23 cellular contexts compared by ENCODE assay signal in genomic region chr4:1221155-1221870, GRCh38. TPM values are rescaled to one million over a fixed set of nuclear protein-coding genes. Genes with fewer than 3 reads are reported as not detected.
DNase-seq lines count a peak whose midpoint lies in the region; ATAC-seq and TF ChIP-seq lines count a peak whose summit lies in the region.
"Had no signal": no experiment of that assay in that cellular context is flagged by ENCODE, and none has a peak within 500 bp of the region (broad histone marks: within the 10 kb centered on the region; RNA-seq: fewer than 3 reads in every experiment).

No MANE protein-coding gene starts in this region.

- H4K20me1 ChIP-seq in GM23338 (replicated peaks; ENCODE audit: insufficient read depth): peaks cover 8% of the 10 kb centered on the region; the same call in 1 of the 2 replicates

- H3K4me3 Mint-ChIP-seq in GM23338 (no peak overlapping the region), nephron progenitor cell (no peak overlapping the region)
- H3K4me3 Mint-ChIP-seq in activated CD8-positive, alpha-beta T cell treated with anti-CD3 and anti-CD28 coated beads, Interleukin-2, amount 10 ng/mL, durations not matched to agents 7 days and 5 days: no peak overlapping the region
- H3K4me3 Mint-ChIP-seq: activated T-helper 17 cell treated with anti-CD3 and anti-CD28 coated beads, Interleukin-2, amount 50 U/mL, for 72 hours; brain had no signal

- POLR2A ChIA-PET in activated CD8-positive, alpha-beta T cell treated with anti-CD3 and anti-CD28 coated beads, Interleukin-2, amount 10 ng/mL, durations not matched to agents 7 days and 5 days (lab: Charles Lee): interaction anchor here (1.1 kb wide), 1 partner anchor 867 kb away, joined by 4 read pairs; no protein-coding TSS in a partner anchor

- CTCF ChIA-PET in activated CD8-positive, alpha-beta T cell treated with anti-CD3 and anti-CD28 coated beads, Interleukin-2, amount 10 ng/mL, durations not matched to agents 7 days and 5 days (lab: Charles Lee): no interaction called here

- ATAC-seq in GM23338 (0 out of 3 replicates have a peak, but pooled peaks have one; percentile 13), GM19035 (IDR thresholded peaks at IDR 0.05; ENCODE audit: unreplicated experiment) (no peak)
- ATAC-seq in activated CD8-positive, alpha-beta T cell treated with anti-CD3 and anti-CD28 coated beads, Interleukin-2, amount 10 ng/mL, durations not matched to agents 7 days and 5 days: no peak
- ATAC-seq: activated T-helper 17 cell treated with anti-CD3 and anti-CD28 coated beads, Interleukin-2, amount 50 U/mL, for 72 hours; HCT116; PC-3 had no signal

- H3K27me3 ChIP-seq in GM23338 (ENCODE audit: insufficient read depth): no peaks in the 10 kb centered on the region
- H3K27me3 ChIP-seq: uterus had no signal

- no peaks in the 10 kb centered on the region for H3F3A ChIP-seq in GM23338 (replicated peaks; ENCODE audit: low read depth)

- H3K4me3 ChIP-seq in GM23338: no peak overlapping the region
- H3K4me3 ChIP-seq: uterus had no signal

- no peaks in the 10 kb centered on the region for H3K9me2 ChIP-seq in GM23338 (ENCODE audit: insufficient read depth)

- H3K36me3 Mint-ChIP-seq in GM23338 (ENCODE audit: low read depth) (peaks cover 46% of the 10 kb centered on the region), nephron progenitor cell (ENCODE audit: low read depth) (peaks cover 53% of the 10 kb centered on the region)
- H3K36me3 Mint-ChIP-seq in activated CD8-positive, alpha-beta T cell treated with anti-CD3 and anti-CD28 coated beads, Interleukin-2, amount 10 ng/mL, durations not matched to agents 7 days and 5 days (ENCODE audit: low read depth): peaks cover 74% of the 10 kb centered on the region

- H3K27ac Mint-ChIP-seq in GM23338 (no peak overlapping the region), nephron progenitor cell (peak overlapping the region; percentile 84)
- peak overlapping the region; percentile 27 for H3K27ac Mint-ChIP-seq in activated CD8-positive, alpha-beta T cell treated with anti-CD3 and anti-CD28 coated beads, Interleukin-2, amount 10 ng/mL, durations not matched to agents 7 days and 5 days
- H3K27ac Mint-ChIP-seq: activated T-helper 17 cell treated with anti-CD3 and anti-CD28 coated beads, Interleukin-2, amount 50 U/mL, for 72 hours had no signal

- peaks cover 11% of the 10 kb centered on the region for H3K36me3 ChIP-seq in GM23338 (ENCODE audit: insufficient read depth)
- H3K36me3 ChIP-seq: uterus had no signal

- H3K79me2 ChIP-seq in GM23338 (replicated peaks; ENCODE audit: insufficient read depth): no peaks in the 10 kb centered on the region; the same call in 1 of the 2 replicates

- DNase-seq in GM23338 (ENCODE audit: low spot score): no peak
- DNase-seq in activated CD8-positive, alpha-beta T cell treated with anti-CD3 and anti-CD28 coated beads, Interleukin-2, amount 10 ng/mL, durations not matched to agents 7 days and 5 days: no peak
- DNase-seq in nephron progenitor cell: no peak
- DNase-seq in NCI-H345 (lab: John Stamatoyannopoulos, UW): no peak
- DNase-seq in middle frontal gyrus (ENCODE audit: extremely low spot score, low spot score): no peak
- DNase-seq: activated CD4-positive, alpha-beta T cell treated with anti-CD3 and anti-CD28 coated beads for 4 hours; DMS53; effector memory CD4-positive, alpha-beta T cell; left cardiac atrium; mesenchymal stem cell; naive B cell; NCI-H1048; NCI-H187 treated with DMSO at 0.1 percent for 48 hours; NCI-H82; PC-3; SHP77; SW 1271; uterus had no signal

- no peak overlapping the region for H2AFZ ChIP-seq in GM23338

- no peaks in the 10 kb centered on the region; the same call in 2 of the 3 replicates for H3K4me1 Mint-ChIP-seq in GM23338
- peaks cover 32% of the 10 kb centered on the region for H3K4me1 Mint-ChIP-seq in activated CD8-positive, alpha-beta T cell treated with anti-CD3 and anti-CD28 coated beads, Interleukin-2, amount 10 ng/mL, durations not matched to agents 7 days and 5 days (ENCODE audit: low read depth)
- peaks cover 17% of the 10 kb centered on the region for H3K4me1 Mint-ChIP-seq in nephron progenitor cell
- H3K4me1 Mint-ChIP-seq: brain had no signal

- H3K27me3 Mint-ChIP-seq in GM23338 (ENCODE audit: insufficient read depth, low read depth, poor library complexity): peaks cover 13% of the 10 kb centered on the region
- no peaks in the 10 kb centered on the region for H3K27me3 Mint-ChIP-seq in activated CD8-positive, alpha-beta T cell treated with anti-CD3 and anti-CD28 coated beads, Interleukin-2, amount 10 ng/mL, durations not matched to agents 7 days and 5 days (ENCODE audit: low read depth)
- H3K27me3 Mint-ChIP-seq in nephron progenitor cell (ENCODE audit: low read depth, poor library complexity): peaks cover 4% of the 10 kb centered on the region
- H3K27me3 Mint-ChIP-seq: activated T-helper 17 cell treated with anti-CD3 and anti-CD28 coated beads, Interleukin-2, amount 50 U/mL, for 72 hours; naive B cell had no signal

- H3K9me3 Mint-ChIP-seq in GM23338 (no peaks in the 10 kb centered on the region), nephron progenitor cell (no peaks in the 10 kb centered on the region)
- H3K9me3 Mint-ChIP-seq in activated CD8-positive, alpha-beta T cell treated with anti-CD3 and anti-CD28 coated beads, Interleukin-2, amount 10 ng/mL, durations not matched to agents 7 days and 5 days (ENCODE audit: insufficient read depth): no peaks in the 10 kb centered on the region
- H3K9me3 Mint-ChIP-seq: activated T-helper 17 cell treated with anti-CD3 and anti-CD28 coated beads, Interleukin-2, amount 50 U/mL, for 72 hours; brain; naive B cell had no signal

- H3K27ac ChIP-seq in C4-2B (peak overlapping the region; percentile 7; the same call in 1 of the 2 replicates), GM23338 (ENCODE audit: low read depth) (no peak overlapping the region)
- H3K27ac ChIP-seq: uterus had no signal

- H3K4me2 ChIP-seq in GM23338: no peak overlapping the region

- no peaks in the 10 kb centered on the region for H3K4me1 ChIP-seq in GM23338 (ENCODE audit: insufficient read depth)

- TF ChIP-seq CTCF in C4-2B (conservative IDR thresholded peaks at IDR 0.05): no peak
- TF ChIP-seq CTCF in GM23338 (conservative IDR thresholded peaks at IDR 0.05; ENCODE audit: low read depth in 2 of 2): no peak
- no peak for TF ChIP-seq CTCF in nephron progenitor cell (IDR thresholded peaks at IDR 0.05)

TF ChIP-seq in GM23338, 12 proteins besides CTCF, POLR2A, EP300 and RAD21 (continues in another document):
- TF ChIP-seq ETS1 (IDR thresholded peaks at IDR 0.05): no peak
- no peak for TF ChIP-seq REST (IDR thresholded peaks at IDR 0.05; ENCODE audit: unreplicated experiment)

RNA-seq across cellular contexts. Expression of gene CTBP1, which starts 27.6 kb away (rescaled TPM):
- 125 and 192 TPM in 2 replicates for total RNA-seq in GM23338 (2014; rRNA removed; shearing (Covaris generic))
- polyA plus RNA-seq in GM23338 (2016; fragmentation: Nextera tagmentation; extraction: Ambion mirVana): 74.0 and 89.2 TPM in 2 replicates
- total RNA-seq in activated CD8-positive, alpha-beta T cell treated with anti-CD3 and anti-CD28 coated beads, Interleukin-2, amount 10 ng/mL, durations not matched to agents 7 days and 5 days: 100 to 1,000 TPM; 214 to 217 TPM

RNA-seq across cellular contexts. Expression of gene SPON2, which starts 48.9 kb away (rescaled TPM):
- total RNA-seq in GM23338 (2014; rRNA removed; shearing (Covaris generic)): 2.1 and 2.2 TPM in 2 replicates
- 1.2 and 2.4 TPM in 2 replicates for polyA plus RNA-seq in GM23338 (2016; fragmentation: Nextera tagmentation; extraction: Ambion mirVana)
- 10 to 100 TPM; 14.7 to 14.9 TPM for total RNA-seq in activated CD8-positive, alpha-beta T cell treated with anti-CD3 and anti-CD28 coated beads, Interleukin-2, amount 10 ng/mL, durations not matched to agents 7 days and 5 days
